Comparison of ENCODE assay signal across 20 cellular contexts in the genomic region with DNA sequence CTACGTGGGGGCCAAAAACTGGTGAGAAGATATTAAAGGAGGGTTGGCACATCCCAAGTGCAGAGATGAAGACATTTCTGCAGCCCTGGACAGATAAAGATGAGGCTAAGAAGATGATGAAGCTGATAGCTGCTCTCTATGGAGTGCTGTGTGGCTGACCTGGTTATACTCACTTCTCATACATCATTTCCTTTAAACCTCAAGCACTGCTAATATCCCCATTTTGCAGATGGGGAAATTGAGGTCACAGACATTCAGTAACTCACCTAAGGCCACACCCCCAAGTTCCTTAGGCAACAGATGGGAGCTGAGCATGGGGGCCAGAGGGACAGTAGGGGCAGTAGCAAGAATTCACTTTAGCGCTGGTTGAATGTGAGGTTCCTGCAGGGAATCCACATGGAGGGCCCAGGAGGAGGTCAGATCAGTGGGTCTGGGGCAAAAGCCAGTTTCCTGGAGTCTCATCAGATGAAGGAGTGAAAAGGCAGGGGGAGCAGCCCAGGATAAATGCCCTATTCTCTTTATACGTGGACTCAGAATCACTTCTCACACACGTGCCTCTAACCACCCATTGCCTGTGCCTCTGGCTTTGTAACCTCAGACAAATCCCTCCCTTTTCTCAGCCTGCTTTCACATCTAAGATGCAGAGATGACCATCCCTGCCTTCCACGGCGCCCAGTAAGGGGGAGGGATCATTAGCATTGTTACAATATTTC.
DNase-seq lines count a peak whose midpoint lies in the region; ATAC-seq and TF ChIP-seq lines count a peak whose summit lies in the region.
"Had no signal": no experiment of that assay in that cellular context is flagged by ENCODE, and none has a peak within 500 bp of the region (broad histone marks: within the 10 kb centered on the region; RNA-seq: fewer than 3 reads in every experiment).

No MANE protein-coding gene starts in this region.

- H3K4me3 Mint-ChIP-seq in activated CD4-positive, alpha-beta T cell treated with anti-CD3 and anti-CD28 coated beads, Interleukin-2, amount 10 ng/mL, durations not matched to agents 7 days and 5 days = no peak overlapping the region
- no peak overlapping the region for H3K4me3 Mint-ChIP-seq in activated naive CD8-positive, alpha-beta T cell

- H3K36me3 Mint-ChIP-seq in activated CD4-positive, alpha-beta T cell treated with anti-CD3 and anti-CD28 coated beads, Interleukin-2, amount 10 ng/mL, durations not matched to agents 7 days and 5 days (ENCODE audit: low read depth) = peaks cover 57% of the 10 kb centered on the region
- H3K36me3 Mint-ChIP-seq in activated naive CD8-positive, alpha-beta T cell = peaks cover 10% of the 10 kb centered on the region

- no peak overlapping the region for H4K5ac ChIP-seq in IMR-90 (ENCODE audit: low read depth, low read length)

- ATAC-seq in IMR-90 (ENCODE audit: low read depth) (no peak), GM18498 (IDR thresholded peaks at IDR 0.05; ENCODE audit: unreplicated experiment) (no peak)
- ATAC-seq: A549, body of pancreas, left cardiac atrium had no signal

- no peak overlapping the region for H2BK12ac ChIP-seq in neuronal stem cell (ENCODE audit: low read length)

- H4K8ac ChIP-seq in IMR-90 (ENCODE audit: low read depth in 2 of 2, low read length in 2 of 2) = no peak overlapping the region
- no peak overlapping the region for H4K8ac ChIP-seq in neuronal stem cell (ENCODE audit: low read depth, low read length)

- H2BK120ac ChIP-seq in IMR-90 (ENCODE audit: low read depth, low read length) = no peak overlapping the region
- H2BK120ac ChIP-seq in neuronal stem cell (ENCODE audit: low read depth, low read length) = no peak overlapping the region

- peaks cover 82% of the 10 kb centered on the region for H3K4me1 Mint-ChIP-seq in activated CD4-positive, alpha-beta T cell treated with anti-CD3 and anti-CD28 coated beads, Interleukin-2, amount 10 ng/mL, durations not matched to agents 7 days and 5 days
- H3K4me1 Mint-ChIP-seq in activated naive CD8-positive, alpha-beta T cell (ENCODE audit: low read depth) = peaks cover 21% of the 10 kb centered on the region

- H3K4me3 ChIP-seq in IMR-90 (ENCODE audit: insufficient read depth, low read depth, low read length) = no peak overlapping the region
- no peak overlapping the region for H3K4me3 ChIP-seq in neuronal stem cell (ENCODE audit: low read length in 2 of 2)
- H3K4me3 ChIP-seq: A549, body of pancreas, prostate gland, thyroid gland had no signal

- intact Hi-C loops in IMR-90 (cut with micrococcal nuclease) = no loop called here

- CTCF ChIA-PET in activated CD4-positive, alpha-beta T cell treated with anti-CD3 and anti-CD28 coated beads, Interleukin-2, amount 10 ng/mL, durations not matched to agents 7 days and 5 days (lab: Charles Lee) = interaction anchor here (0.7 to 2.6 kb wide), 5 partner anchors 10 to 178 kb away, joined by 3 to 8 read pairs (median 5); no protein-coding TSS in a partner anchor
- CTCF ChIA-PET in IMR-90 (lab: Yijun Ruan, JAX) = interaction anchor here (1.0 kb wide), 1 partner anchor 31 kb away, joined by 3 read pairs; no protein-coding TSS in a partner anchor

- H3K9me3 ChIP-seq in IMR-90 (ENCODE audit: control insufficient read depth, insufficient read depth, low read length) (no peaks in the 10 kb centered on the region), neuronal stem cell (replicated peaks in 1 of 2; ENCODE audit: control insufficient read depth in 2 of 2, insufficient read depth in 1 of 2, low read depth in 1 of 2, low read length in 2 of 2) (no peaks in the 10 kb centered on the region)
- H3K9me3 ChIP-seq: A549, body of pancreas, prostate gland, thyroid gland had no signal

- H3K14ac ChIP-seq in IMR-90 (replicated peaks; ENCODE audit: low read depth, low read length) (0 out of 2 replicates have a peak overlapping the region, but pooled peaks have one; percentile 42), neuronal stem cell (ENCODE audit: low read length) (no peak overlapping the region)

- H2BK20ac ChIP-seq in IMR-90 (ENCODE audit: low read depth, low read length) = no peak overlapping the region

- H4K91ac ChIP-seq in IMR-90 (ENCODE audit: insufficient read depth, low read depth, low read length) (no peak overlapping the region), neuronal stem cell (ENCODE audit: low read depth, low read length, poor library complexity) (no peak overlapping the region)

- H3K27me3 Mint-ChIP-seq in activated CD4-positive, alpha-beta T cell treated with anti-CD3 and anti-CD28 coated beads, Interleukin-2, amount 10 ng/mL, durations not matched to agents 7 days and 5 days = no peaks in the 10 kb centered on the region
- no peaks in the 10 kb centered on the region for H3K27me3 Mint-ChIP-seq in activated naive CD8-positive, alpha-beta T cell

- H2BK5ac ChIP-seq in IMR-90 (ENCODE audit: low read depth, low read length, poor library complexity, severe bottlenecking) (no peak overlapping the region), neuronal stem cell (ENCODE audit: low read length) (no peak overlapping the region)

- no peak overlapping the region for H3K4ac ChIP-seq in IMR-90 (ENCODE audit: low read depth, low read length)
- no peak overlapping the region for H3K4ac ChIP-seq in neuronal stem cell (ENCODE audit: low read length)

- TF ChIP-seq CTCF in IMR-90 (conservative IDR thresholded peaks at IDR 0.05; ENCODE audit: low read depth, low read length) = no peak

- H3K18ac ChIP-seq in IMR-90 (ENCODE audit: low read depth, low read length) = no peak overlapping the region
- H3K18ac ChIP-seq in neuronal stem cell (ENCODE audit: low read length) = peak overlapping the region; percentile 15

- in situ Hi-C loops in IMR-90 (cut with MboI; ENCODE audit: low sequenced_read_pairs) = no loop called here

- no peak for TF ChIP-seq POLR2A in IMR-90 (IDR thresholded peaks at IDR 0.05; ENCODE audit: low read depth, low read length)

- TF ChIP-seq RAD21 in IMR-90 (IDR thresholded peaks at IDR 0.05; ENCODE audit: low read length) = no peak

- no peaks in the 10 kb centered on the region for H3K9me3 Mint-ChIP-seq in activated CD4-positive, alpha-beta T cell treated with anti-CD3 and anti-CD28 coated beads, Interleukin-2, amount 10 ng/mL, durations not matched to agents 7 days and 5 days
- H3K9me3 Mint-ChIP-seq in activated naive CD8-positive, alpha-beta T cell (ENCODE audit: low read depth) = no peaks in the 10 kb centered on the region

- H3K79me1 ChIP-seq in IMR-90 (ENCODE audit: low read depth in 1 of 2, low read length in 2 of 2) = no peaks in the 10 kb centered on the region
- no peaks in the 10 kb centered on the region for H3K79me1 ChIP-seq in neuronal stem cell (ENCODE audit: low read depth, low read length)

- H2BK15ac ChIP-seq in IMR-90 (ENCODE audit: low read depth, low read length) = no peak overlapping the region
- no peak overlapping the region for H2BK15ac ChIP-seq in neuronal stem cell (ENCODE audit: low read length)

- H3K9ac ChIP-seq in IMR-90 (ENCODE audit: low read depth, low read length) (no peak overlapping the region), neuronal stem cell (ENCODE audit: low read depth, low read length, poor library complexity) (no peak overlapping the region)

- no peaks in the 10 kb centered on the region; the same call in 1 of the 2 replicates for H4K20me1 ChIP-seq in IMR-90 (ENCODE audit: insufficient read depth, low read length)

- no peak for DNase-seq in activated CD4-positive, alpha-beta T cell treated with anti-CD3 and anti-CD28 coated beads, Interleukin-2, amount 10 ng/mL, durations not matched to agents 7 days and 5 days
- no peak for DNase-seq in activated CD4-positive, alpha-beta T cell treated with anti-CD3 and anti-CD28 coated beads, Interleukin-2, amount 50 U/mL, for 48 hours
- DNase-seq in IMR-90 = no peak
- DNase-seq in neuronal stem cell (ENCODE audit: low spot score) = no peak
- no peak for DNase-seq in NCI-H2029 treated with DMSO at 0.1 percent for 48 hours (lab: John Stamatoyannopoulos, UW)
- DNase-seq in DMS79 (lab: John Stamatoyannopoulos, UW) = no peak
- DNase-seq: activated CD4-positive, CD25-positive, alpha-beta regulatory T cell; body of pancreas; COR-L47; hypothalamus; left cardiac atrium; MM.1S; NCI-H2029; NCI-H774; SW 1271; thyroid gland had no signal

- no peak overlapping the region for H3K27ac ChIP-seq in IMR-90 (ENCODE audit: insufficient read depth, low read length)
- no peak overlapping the region for H3K27ac ChIP-seq in neuronal stem cell (replicated peaks; ENCODE audit: low read length)
- H3K27ac ChIP-seq: A549, body of pancreas, prostate gland, thyroid gland had no signal

- POLR2A ChIA-PET in activated CD4-positive, alpha-beta T cell treated with anti-CD3 and anti-CD28 coated beads, Interleukin-2, amount 10 ng/mL, durations not matched to agents 7 days and 5 days (lab: Charles Lee) = no interaction called here
- POLR2A ChIA-PET in IMR-90 (lab: Charles Lee; ENCODE audit: unreplicated experiment) = no interaction called here

- H3K9me1 ChIP-seq in IMR-90 (ENCODE audit: insufficient read depth, low read length) = peaks cover 3% of the 10 kb centered on the region; the same call in 1 of the 2 replicates

- H3K27ac Mint-ChIP-seq in activated CD4-positive, alpha-beta T cell treated with anti-CD3 and anti-CD28 coated beads, Interleukin-2, amount 10 ng/mL, durations not matched to agents 7 days and 5 days = peak overlapping the region; percentile 81
- H3K27ac Mint-ChIP-seq in activated naive CD8-positive, alpha-beta T cell = peak overlapping the region; percentile 81

- H2AFZ ChIP-seq in IMR-90 (replicated peaks; ENCODE audit: low read length, poor library complexity) (no peak overlapping the region), neuronal stem cell (ENCODE audit: low read length) (peak overlapping the region; percentile 5)

- dilution Hi-C loops in IMR-90 (cut with HindIII; ENCODE audit: low sequenced_read_pairs, unreplicated experiment) = loop anchor here (25.0 kb wide), 1 partner anchor 171 kb away; no protein-coding TSS in a partner anchor

- peaks cover 10% of the 10 kb centered on the region for H3K4me1 ChIP-seq in IMR-90 (ENCODE audit: control insufficient read depth, insufficient read depth, low read length)
- peaks cover 8 to 10% of the 10 kb centered on the region in 2 donors for H3K4me1 ChIP-seq in neuronal stem cell (ENCODE audit: control insufficient read depth in 2 of 2, insufficient read depth in 1 of 2, low read depth in 1 of 2, low read length in 2 of 2)
- H3K4me1 ChIP-seq: A549, body of pancreas, prostate gland had no signal

- no peaks in the 10 kb centered on the region for H3K36me3 ChIP-seq in IMR-90 (ENCODE audit: control insufficient read depth, insufficient read depth, low read length)
- H3K36me3 ChIP-seq in neuronal stem cell (replicated peaks in 1 of 2; ENCODE audit: control insufficient read depth in 2 of 2, insufficient read depth in 2 of 2, low read length in 2 of 2) = no peaks in the 10 kb centered on the region
- H3K36me3 ChIP-seq: prostate gland, thyroid gland had no signal

- no peak overlapping the region for H3K4me2 ChIP-seq in IMR-90 (ENCODE audit: low read depth, low read length)
- no peak overlapping the region for H3K4me2 ChIP-seq in neuronal stem cell (ENCODE audit: insufficient read depth, low read length, poor library complexity, severe bottlenecking)
- H3K4me2 ChIP-seq: A549 had no signal

- no CpG with 5 or more reads among the region's 6 CpGs for WGBS in IMR-90 (ENCODE audit: extremely low coverage in 2 of 2, insufficient read length in 1 of 2), 2 experiments
- WGBS in neuronal stem cell (ENCODE audit: extremely low coverage in 2 of 2, insufficient read length in 2 of 2, insufficient replicate concordance in 1 of 2), 2 donors = no CpG with 5 or more reads among the region's 6 CpGs

- H3K23ac ChIP-seq in IMR-90 (ENCODE audit: low read depth, low read length) (no peak overlapping the region), neuronal stem cell (ENCODE audit: low read depth, low read length, poor library complexity) (no peak overlapping the region)

- H2AK9ac ChIP-seq in IMR-90 (replicated peaks; ENCODE audit: low read depth, low read length, poor library complexity) = no peak overlapping the region

- H2AK5ac ChIP-seq in IMR-90 (ENCODE audit: low read depth, low read length) (no peak overlapping the region), neuronal stem cell (ENCODE audit: low read depth, low read length) (no peak overlapping the region)

- BruUV-seq in IMR-90 (replicated peaks; lab: Mats Ljungman, UMichigan) = no TSS peak

- no peak overlapping the region for H3K56ac ChIP-seq in IMR-90 (ENCODE audit: extremely low read depth, insufficient read depth, low read length)

- H3K27me3 ChIP-seq in IMR-90 (ENCODE audit: control insufficient read depth, insufficient read depth, low read length) = no peaks in the 10 kb centered on the region; the same call in 1 of the 2 replicates
- no peaks in the 10 kb centered on the region for H3K27me3 ChIP-seq in neuronal stem cell (ENCODE audit: control insufficient read depth in 3 of 3, insufficient read depth in 3 of 3, low read depth in 1 of 3, low read length in 3 of 3)
- H3K27me3 ChIP-seq: body of pancreas, thyroid gland had no signal
